ENCODE assay signal across 9 cellular contexts in the genomic region with DNA sequence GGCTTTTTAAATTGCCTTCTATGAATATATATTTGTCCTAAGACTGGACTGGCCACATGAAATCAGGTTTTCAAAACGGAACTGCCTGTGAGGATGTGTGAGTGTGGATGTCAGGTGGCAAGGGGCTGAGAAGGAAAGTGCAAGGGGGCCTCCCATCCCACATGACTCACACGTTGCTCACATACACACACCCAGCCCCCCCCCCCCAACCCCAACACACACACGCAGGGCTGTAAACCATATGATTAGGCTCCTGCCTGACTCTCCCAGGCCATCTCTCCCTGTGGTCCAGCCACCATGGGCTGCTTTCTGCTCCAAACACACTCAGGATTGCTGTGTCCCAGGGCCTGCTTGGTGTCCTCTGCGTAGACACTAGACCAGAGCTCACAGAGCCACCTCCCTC. TPM values are rescaled to one million over a fixed set of nuclear protein-coding genes. Genes with fewer than 3 reads are reported as not detected.
DNase-seq lines count a peak whose midpoint lies in the region; ATAC-seq, FAIRE-seq and TF ChIP-seq lines count a peak whose summit lies in the region.
"Had no signal": no experiment of that assay in that cellular context is flagged by ENCODE, and none has a peak within 500 bp of the region (broad histone marks: within the 10 kb centered on the region; RNA-seq: fewer than 3 reads in every experiment).

No MANE protein-coding gene starts in this region.

- H3K4me3 Mint-ChIP-seq in naive thymus-derived CD4-positive, alpha-beta T cell, result peak overlapping the region in 8 of 10 donors; percentile 20 to 70 (median 54)

- POLR2A ChIA-PET in naive thymus-derived CD4-positive, alpha-beta T cell (lab: Charles Lee), result no interaction called here
- POLR2A ChIA-PET in GM10248 (lab: Yijun Ruan, JAX), result interaction anchor here (0.6 to 1.1 kb wide), 3 partner anchors 13 to 54 kb away, joined by 3 to 8 read pairs (median 3); no protein-coding TSS in a partner anchor

- no peaks in the 10 kb centered on the region for H3K27me3 Mint-ChIP-seq in naive thymus-derived CD4-positive, alpha-beta T cell

- H3K4me1 ChIP-seq in body of pancreas, result peaks cover 10% of the 10 kb centered on the region
- H3K4me1 ChIP-seq in naive thymus-derived CD4-positive, alpha-beta T cell (ENCODE audit: control insufficient read depth in 2 of 2, insufficient read depth in 2 of 2, low read length in 2 of 2), result no peaks in the 10 kb centered on the region

- ATAC-seq in body of pancreas (peak; percentile 29), HG03469 (IDR thresholded peaks at IDR 0.05; ENCODE audit: unreplicated experiment) (no peak)
- ATAC-seq in naive thymus-derived CD4-positive, alpha-beta T cell, result peak; percentile 76

- TF ChIP-seq POLR2A in body of pancreas (IDR thresholded peaks at IDR 0.05), result no peak

- CTCF ChIA-PET in naive thymus-derived CD4-positive, alpha-beta T cell (lab: Charles Lee), result interaction anchor here (0.8 kb wide), 1 partner anchor 13 kb away, joined by 3 read pairs; no protein-coding TSS in a partner anchor
- CTCF ChIA-PET in GM10248 (lab: Yijun Ruan, JAX), result interaction anchor here (1.0 to 2.7 kb wide), 4 partner anchors 9 to 717 kb away, joined by 3 to 7 read pairs (median 4); no protein-coding TSS in a partner anchor

- intact Hi-C loops in body of pancreas (cut with DNase I), result no loop called here
- intact Hi-C loops in naive thymus-derived CD4-positive, alpha-beta T cell (cut with micrococcal nuclease), result no loop called here

- no peak overlapping the region for H3K4me3 ChIP-seq in body of pancreas
- H3K4me3 ChIP-seq in naive thymus-derived CD4-positive, alpha-beta T cell (ENCODE audit: low read length), result no peak overlapping the region

- no peaks in the 10 kb centered on the region for H3K36me3 ChIP-seq in body of pancreas (replicated peaks in 1 of 2; ENCODE audit: insufficient read depth in 1 of 2, low read depth in 2 of 2)
- H3K36me3 ChIP-seq in naive thymus-derived CD4-positive, alpha-beta T cell (ENCODE audit: control insufficient read depth in 2 of 3, insufficient read depth in 3 of 3, low read length in 3 of 3), result no peaks in the 10 kb centered on the region

- 32 to 35% methylated on average over 2 to 4 of the region's 4 CpGs for whole genome bisulfite sequencing in body of pancreas, 2 donors

- H3K27ac ChIP-seq in body of pancreas, result no peak overlapping the region
- no peak overlapping the region for H3K27ac ChIP-seq in naive thymus-derived CD4-positive, alpha-beta T cell (ENCODE audit: low read depth, low read length)

- peaks cover 0 to 3% (median 0%) of the 10 kb centered on the region in 5 donors for H3K36me3 Mint-ChIP-seq in naive thymus-derived CD4-positive, alpha-beta T cell

- in situ Hi-C loops in ACHN (cut with HindIII; ENCODE audit: low pct_ligation_motif_present, low pct_unique_long_range_greater_than_20kb, low sequenced_read_pairs), result no loop called here

- TF ChIP-seq CTCF in body of pancreas (IDR thresholded peaks at IDR 0.05) (no peak), GM10248 (IDR thresholded peaks at IDR 0.05; ENCODE audit: control extremely low read depth, extremely low read depth, low read depth, missing control alignments) (no peak)

- H3K9me3 Mint-ChIP-seq in naive thymus-derived CD4-positive, alpha-beta T cell, result no peaks in the 10 kb centered on the region

- FAIRE-seq in GM19239 (lab: Jason Lieb, UNC), result peak; percentile 21
- no peak for FAIRE-seq in urothelium cell line (lab: Jason Lieb, UNC)
- FAIRE-seq: endometrium had no signal

- H3K4me1 Mint-ChIP-seq in naive thymus-derived CD4-positive, alpha-beta T cell, result peaks cover 8 to 16% (median 12%) of the 10 kb centered on the region in 7 donors

- no peaks in the 10 kb centered on the region for H3K9me3 ChIP-seq in body of pancreas
- no peaks in the 10 kb centered on the region for H3K9me3 ChIP-seq in naive thymus-derived CD4-positive, alpha-beta T cell (ENCODE audit: control insufficient read depth in 2 of 3, low read length in 3 of 3)

- peak overlapping the region in 1 of 9 donors; percentile 82 for H3K27ac Mint-ChIP-seq in naive thymus-derived CD4-positive, alpha-beta T cell

- DNase-seq in ACHN (peak; percentile 27), GM19239 (ENCODE audit: insufficient read length, low spot score) (no peak), OCI-M1 (lab: John Stamatoyannopoulos, UW) (peak; percentile 80), body of pancreas (peak in 1 of 4 donors; percentile 23), GM10248 (ENCODE audit: extremely low spot score) (no peak), urothelium cell line (ENCODE audit: low spot score) (no peak)
- DNase-seq in naive thymus-derived CD4-positive, alpha-beta T cell, result no peak

- H3K27me3 ChIP-seq in body of pancreas, result no peaks in the 10 kb centered on the region
- H3K27me3 ChIP-seq in naive thymus-derived CD4-positive, alpha-beta T cell (ENCODE audit: control insufficient read depth in 2 of 2, insufficient read depth in 2 of 2, low read length in 2 of 2), result no peaks in the 10 kb centered on the region

RNA-seq across cellular contexts. Expression of a gene that starts 22.4 kb away (rescaled TPM):
- 10 to 100 TPM; 16.3 to 18.5 TPM for total RNA-seq in body of pancreas
- 10 to 100 TPM; 35.4 to 86.0 (median 38.3) TPM for total RNA-seq in naive thymus-derived CD4-positive, alpha-beta T cell
- polyA plus RNA-seq in naive thymus-derived CD4-positive, alpha-beta T cell, result 10 to 100 TPM; 63.2 to 79.6 TPM

Comparison
In these comparisons a context has a peak if more than half of its experiments do, and no peak if none do; other contexts are left out.
1. DNase-seq: peak in ACHN (single experiment) and OCI-M1 (single experiment); none in GM19239 (single experiment), naive thymus-derived CD4-positive, alpha-beta T cell (0 of 9), GM10248 (single experiment) and urothelium cell line (single experiment).